7 cellular contexts compared by ENCODE assay signal in genomic region chr22:17087176-17088131, GRCh38. TPM values are rescaled to one million over a fixed set of nuclear protein-coding genes. Genes with fewer than 3 reads are reported as not detected.
A peak's percentile ranks its signal among the peaks of the same experiment; 100 is the strongest.
DNase-seq lines count a peak whose midpoint lies in the region; ATAC-seq and TF ChIP-seq lines count a peak whose summit lies in the region.

No MANE protein-coding gene starts in this region.

- no TSS peak for BruUV-seq in PC-3 (replicated peaks; lab: Mats Ljungman, UMichigan)

- H4K20me1 ChIP-seq in PC-3 (ENCODE audit: low read length) (0 out of 2 replicates have a peak, but pooled peaks cover 4% of the 10 kb centered on the region), osteoblast (ENCODE audit: insufficient read depth, low read length) (peaks cover 35% of the 10 kb centered on the region), GM23338 (replicated peaks; ENCODE audit: insufficient read depth) (peaks cover 4% of the 10 kb centered on the region)

- H3K36me3 ChIP-seq in PC-3 (ENCODE audit: low read depth, low read length) (no peaks in the 10 kb centered on the region), osteoblast (ENCODE audit: insufficient read depth, low read length) (no peaks in the 10 kb centered on the region), GM23338 (ENCODE audit: insufficient read depth) (no peaks in the 10 kb centered on the region)

- peaks cover 37% of the 10 kb centered on the region for H3K79me2 ChIP-seq in PC-3 (ENCODE audit: low read length)
- H3K79me2 ChIP-seq in osteoblast (ENCODE audit: insufficient read depth, low read length): peaks cover 26% of the 10 kb centered on the region
- H3K79me2 ChIP-seq in GM23338 (replicated peaks; ENCODE audit: insufficient read depth): peaks cover 10% of the 10 kb centered on the region; the same call in 1 of the 2 replicates

- TF ChIP-seq CTCF in HL-60 (IDR thresholded peaks at IDR 0.05; ENCODE audit: insufficient read depth, low read length) (no peak), PC-3 (conservative IDR thresholded peaks at IDR 0.05; ENCODE audit: low read depth, low read length) (no peak), osteoblast (IDR thresholded peaks at IDR 0.05; ENCODE audit: extremely low read depth, low read depth, low read length) (no peak), GM23338 (conservative IDR thresholded peaks at IDR 0.05; ENCODE audit: low read depth in 2 of 2) (no peak)

- H2AFZ ChIP-seq in PC-3 (ENCODE audit: low read length): no peak overlapping the region
- H2AFZ ChIP-seq in osteoblast (ENCODE audit: low read length): no peak overlapping the region
- no peak overlapping the region for H2AFZ ChIP-seq in GM23338

- POLR2A ChIA-PET in activated CD4-positive, alpha-beta memory T cell treated with anti-CD3 and anti-CD28 coated beads, Interleukin-2, amount 10 ng/mL, durations not matched to agents 7 days and 5 days (lab: Charles Lee): interaction anchor here (0.8 to 4.5 kb wide), 12 partner anchors 11 to 552 kb away, joined by 3 to 39 read pairs (median 5); partner anchors contain the start of genes BCL2L13 and HDHD5
- POLR2A ChIA-PET in PC-3 (lab: Charles Lee; ENCODE audit: unreplicated experiment): no interaction called here

- no peaks in the 10 kb centered on the region for H3K9me3 Mint-ChIP-seq in activated CD4-positive, alpha-beta memory T cell treated with anti-CD3 and anti-CD28 coated beads, Interleukin-2, amount 10 ng/mL, durations not matched to agents 7 days and 5 days
- H3K9me3 Mint-ChIP-seq in GM23338: no peaks in the 10 kb centered on the region; the same call in 2 of the 3 replicates

- no peak overlapping the region for H3K4me2 ChIP-seq in PC-3 (ENCODE audit: low read length)
- H3K4me2 ChIP-seq in osteoblast (ENCODE audit: insufficient read depth, low read length): no peak overlapping the region
- no peak overlapping the region for H3K4me2 ChIP-seq in GM23338

- ATAC-seq in GM18907 (IDR thresholded peaks at IDR 0.05; ENCODE audit: unreplicated experiment): peak; percentile 55
- no peak for ATAC-seq in PC-3
- ATAC-seq in GM23338: no peak

- H3K9me2 ChIP-seq in PC-3 (replicated peaks; ENCODE audit: low read length) (no peaks in the 10 kb centered on the region), GM23338 (ENCODE audit: insufficient read depth) (no peaks in the 10 kb centered on the region)

- peaks cover 25% of the 10 kb centered on the region for H3K36me3 Mint-ChIP-seq in activated CD4-positive, alpha-beta memory T cell treated with anti-CD3 and anti-CD28 coated beads, Interleukin-2, amount 10 ng/mL, durations not matched to agents 7 days and 5 days (ENCODE audit: low read depth)
- H3K36me3 Mint-ChIP-seq in GM23338 (ENCODE audit: low read depth): no peaks in the 10 kb centered on the region

- peaks cover 57% of the 10 kb centered on the region for H3K4me1 Mint-ChIP-seq in activated CD4-positive, alpha-beta memory T cell treated with anti-CD3 and anti-CD28 coated beads, Interleukin-2, amount 10 ng/mL, durations not matched to agents 7 days and 5 days
- peaks cover 25% of the 10 kb centered on the region for H3K4me1 Mint-ChIP-seq in GM23338

- DNase-seq in HL-60 (ENCODE audit: low read depth in 1 of 2, low spot score in 1 of 2) (peak in 1 of 2 experiments; percentile 84), iris pigment epithelial cell (ENCODE audit: low read depth) (peak; percentile 73), PC-3 (no peak), osteoblast (ENCODE audit: insufficient read length, low spot score, missing footprints) (no peak), GM23338 (ENCODE audit: low spot score) (no peak)
- peak; percentile 65 for DNase-seq in activated CD4-positive, alpha-beta memory T cell treated with anti-CD3 and anti-CD28 coated beads, Interleukin-2, amount 10 ng/mL, durations not matched to agents 7 days and 5 days

- peak overlapping the region; percentile 81 for H3K4me3 Mint-ChIP-seq in activated CD4-positive, alpha-beta memory T cell treated with anti-CD3 and anti-CD28 coated beads, Interleukin-2, amount 10 ng/mL, durations not matched to agents 7 days and 5 days
- H3K4me3 Mint-ChIP-seq in GM23338: no peak overlapping the region

- H3K4me3 ChIP-seq in HL-60 (replicated peaks; ENCODE audit: insufficient read depth, low read length) (peak overlapping the region; percentile 80), PC-3 (ENCODE audit: low read length) (no peak overlapping the region), osteoblast (ENCODE audit: insufficient read depth, low read length) (no peak overlapping the region), GM23338 (no peak overlapping the region)

- H3F3A ChIP-seq in PC-3 (ENCODE audit: low read length, unreplicated experiment) (no peaks in the 10 kb centered on the region), GM23338 (replicated peaks; ENCODE audit: low read depth) (peaks cover 7% of the 10 kb centered on the region)

- H3K9me3 ChIP-seq in PC-3 (ENCODE audit: low read length) (no peaks in the 10 kb centered on the region), osteoblast (ENCODE audit: low read depth, low read length) (no peaks in the 10 kb centered on the region)

- H3K9ac ChIP-seq in PC-3 (ENCODE audit: low read length): no peak overlapping the region

- peak overlapping the region; percentile 81 for H3K27ac Mint-ChIP-seq in activated CD4-positive, alpha-beta memory T cell treated with anti-CD3 and anti-CD28 coated beads, Interleukin-2, amount 10 ng/mL, durations not matched to agents 7 days and 5 days
- no peak overlapping the region for H3K27ac Mint-ChIP-seq in GM23338

- H3K4me1 ChIP-seq in PC-3 (ENCODE audit: insufficient read depth, low read length) (peaks cover 11% of the 10 kb centered on the region; the same call in 1 of the 2 replicates), osteoblast (ENCODE audit: insufficient read depth, low read length) (peaks cover 7% of the 10 kb centered on the region), GM23338 (ENCODE audit: insufficient read depth) (peaks cover 22% of the 10 kb centered on the region)

- H3K27me3 ChIP-seq in HL-60 (ENCODE audit: insufficient read depth, poor library complexity, severe bottlenecking): no peaks in the 10 kb centered on the region
- no peaks in the 10 kb centered on the region for H3K27me3 ChIP-seq in PC-3 (ENCODE audit: low read length)
- no peaks in the 10 kb centered on the region for H3K27me3 ChIP-seq in osteoblast (ENCODE audit: insufficient read depth, low read length)
- H3K27me3 ChIP-seq in GM23338 (ENCODE audit: insufficient read depth): peaks cover 31% of the 10 kb centered on the region

- CTCF ChIA-PET in activated CD4-positive, alpha-beta memory T cell treated with anti-CD3 and anti-CD28 coated beads, Interleukin-2, amount 10 ng/mL, durations not matched to agents 7 days and 5 days (lab: Charles Lee): interaction anchor here (0.6 to 4.3 kb wide), 4 partner anchors 10 to 149 kb away, joined by 3 to 18 read pairs (median 5); no protein-coding TSS in a partner anchor
- CTCF ChIA-PET in PC-3 (lab: Charles Lee): no interaction called here

- H3K27ac ChIP-seq in HL-60 (replicated peaks) (peak overlapping the region; percentile 94), PC-3 (ENCODE audit: low read length) (no peak overlapping the region), osteoblast (ENCODE audit: low read depth, low read length) (no peak overlapping the region), GM23338 (ENCODE audit: low read depth) (no peak overlapping the region)

- H3K27me3 Mint-ChIP-seq in activated CD4-positive, alpha-beta memory T cell treated with anti-CD3 and anti-CD28 coated beads, Interleukin-2, amount 10 ng/mL, durations not matched to agents 7 days and 5 days: peaks cover 12% of the 10 kb centered on the region
- H3K27me3 Mint-ChIP-seq in GM23338 (ENCODE audit: insufficient read depth, low read depth, poor library complexity): peaks cover 29% of the 10 kb centered on the region

- intact Hi-C loops in PC-3 (cut with micrococcal nuclease): no loop called here

TF ChIP-seq in GM23338, 12 proteins besides CTCF, POLR2A, EP300 and RAD21 (continues in another document):
- TF ChIP-seq NANOG (IDR thresholded peaks at IDR 0.05; ENCODE audit: borderline replicate concordance) (no peak), ZNF114 (CRISPR knock-in tag; IDR thresholded peaks at IDR 0.05) (no peak), EZH2 (IDR thresholded peaks at IDR 0.05; ENCODE audit: low read depth, unreplicated experiment) (no peak), POLR2AphosphoS5 (IDR thresholded peaks at IDR 0.05; ENCODE audit: low read depth) (no peak), REST (IDR thresholded peaks at IDR 0.05; ENCODE audit: unreplicated experiment) (no peak)

RNA-seq across cellular contexts. Expression of gene IL17RA, which starts 2.7 kb away (rescaled TPM):
- 10 to 100 TPM; 37.8 to 38.7 TPM for total RNA-seq in activated CD4-positive, alpha-beta memory T cell treated with anti-CD3 and anti-CD28 coated beads, Interleukin-2, amount 10 ng/mL, durations not matched to agents 7 days and 5 days
- total RNA-seq in PC-3 (2014; rRNA removed) (5.9 and 8.9 TPM in 2 replicates), osteoblast (6.2 TPM in 2 replicates)
- 9.6 and 11.9 TPM in 2 replicates for total RNA-seq in GM23338 (2014; rRNA removed; shearing (Covaris generic))
- 3.2 TPM in 2 replicates for polyA plus RNA-seq in GM23338 (2016; fragmentation: Nextera tagmentation; extraction: Ambion mirVana)

RNA-seq across cellular contexts. Expression of gene TMEM121B, which starts 33.7 kb away (rescaled TPM):
- total RNA-seq in activated CD4-positive, alpha-beta memory T cell treated with anti-CD3 and anti-CD28 coated beads, Interleukin-2, amount 10 ng/mL, durations not matched to agents 7 days and 5 days: not detected
- total RNA-seq in PC-3 (2014; rRNA removed) (0.11 and 0.12 TPM in 2 replicates), osteoblast (under 0.01 TPM in 1 of 2 replicates, not detected in the other)
- 6.4 and 7.2 TPM in 2 replicates for total RNA-seq in GM23338 (2014; rRNA removed; shearing (Covaris generic))
- polyA plus RNA-seq in GM23338 (2016; fragmentation: Nextera tagmentation; extraction: Ambion mirVana): 2.0 and 2.4 TPM in 2 replicates

Comparison
In these comparisons a context has a peak if more than half of its experiments do, and no peak if none do; other contexts are left out.
1. DNase-seq: peak in activated CD4-positive, alpha-beta memory T cell treated with anti-CD3 and anti-CD28 coated beads, Interleukin-2, amount 10 ng/mL, durations not matched to agents 7 days and 5 days (single experiment) and iris pigment epithelial cell (single experiment); none in PC-3 (single experiment), osteoblast (single experiment) and GM23338 (single experiment).